ENCODE assay signal across 31 cellular contexts in the genomic region with DNA sequence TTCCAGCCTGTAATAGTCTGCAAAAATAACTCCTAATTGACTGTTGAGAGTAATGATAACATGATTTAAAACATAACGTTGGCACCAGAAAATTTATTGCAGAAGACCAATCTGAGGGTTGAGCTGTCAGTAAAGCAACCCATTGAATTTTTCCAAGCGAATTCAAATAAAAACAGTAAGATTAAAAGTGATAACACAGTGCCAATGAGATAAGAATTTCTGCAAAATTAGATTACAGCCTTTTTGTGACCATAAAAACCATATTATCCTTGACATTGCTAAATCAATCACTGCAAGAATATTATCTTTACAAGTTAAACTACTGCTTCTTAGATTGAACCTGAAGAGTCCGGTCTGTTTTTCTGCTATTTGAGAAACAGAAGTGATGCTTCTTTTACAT.
DNase-seq lines count a peak whose midpoint lies in the region; ATAC-seq and TF ChIP-seq lines count a peak whose summit lies in the region.
"Had no signal": no experiment of that assay in that cellular context is flagged by ENCODE, and none has a peak within 500 bp of the region (broad histone marks: within the 10 kb centered on the region; RNA-seq: fewer than 3 reads in every experiment).

No MANE protein-coding gene starts in this region.

- POLR2A ChIA-PET in SK-N-SH (lab: Yijun Ruan, JAX): no interaction called here

- H3K27ac ChIP-seq in SK-N-SH (ENCODE audit: low read depth in 2 of 2, low read length in 1 of 2): peak overlapping the region in 1 of 2 experiments; percentile 34; a peak in 1 of 4 replicates
- H3K27ac ChIP-seq: 22Rv1; A549; BLaER1; BLaER1 treated with 17β-estradiol and CSF1 and Interleukin-3, amounts not matched to agents 10 nM and 100 nM; C4-2B had no signal

- 21% methylated on average over 3 of the region's 3 CpGs for WGBS in SK-N-SH (ENCODE audit: low lambda C conversion rate)

- H3K36me3 ChIP-seq in SK-N-SH (replicated peaks in 1 of 2; ENCODE audit: control insufficient read depth in 1 of 2, insufficient read depth in 2 of 2, low read length in 1 of 2) (no peaks in the 10 kb centered on the region), MG63 (no peaks in the 10 kb centered on the region)
- H3K36me3 ChIP-seq: BE2C; BLaER1; BLaER1 treated with 17β-estradiol and CSF1 and Interleukin-3, amounts not matched to agents 10 nM and 100 nM had no signal

- no peaks in the 10 kb centered on the region for H3K79me2 ChIP-seq in SK-N-SH (ENCODE audit: insufficient read depth)

- no peak for TF ChIP-seq RAD21 in SK-N-SH (IDR thresholded peaks at IDR 0.05; ENCODE audit: low read length)

- no peak for TF ChIP-seq CTCF in SK-N-SH (IDR thresholded peaks at IDR 0.05)

- ATAC-seq in SK-N-SH treated with all-trans-retinoic acid at 6 μM for 48 hours: peak; percentile 49
- ATAC-seq: A549; CD8-positive, alpha-beta T cell had no signal

- no peak overlapping the region for H3K4me2 ChIP-seq in SK-N-SH
- H3K4me2 ChIP-seq: A549; BLaER1; BLaER1 treated with 17β-estradiol and CSF1 and Interleukin-3, amounts not matched to agents 10 nM and 100 nM had no signal

- H4K20me1 ChIP-seq in SK-N-SH (ENCODE audit: insufficient read depth): no peaks in the 10 kb centered on the region
- H4K20me1 ChIP-seq: BLaER1; BLaER1 treated with 17β-estradiol and CSF1 and Interleukin-3, amounts not matched to agents 10 nM and 100 nM had no signal

- no peak for TF ChIP-seq POLR2A in erythroblast (IDR thresholded peaks at IDR 0.05; ENCODE audit: low read length)

- DNase-seq in SK-N-DZ (ENCODE audit: low spot score): peak; percentile 95
- DNase-seq in SK-N-SH: no peak
- DNase-seq in erythroblast (lab: John Stamatoyannopoulos, UW): no peak
- no peak for DNase-seq in MG63
- no peak for DNase-seq in NCI-H2196 (lab: John Stamatoyannopoulos, UW; ENCODE audit: unreplicated experiment)
- DNase-seq: 8988T; ACHN; AML-193; BE2C; C1 segment of cervical spinal cord; Caco-2; Calu3; CD4-positive, alpha-beta memory T cell; CD4-positive, alpha-beta T cell; CD4-positive, CD25-positive, alpha-beta regulatory T cell; CD8-positive, alpha-beta memory T cell; CD8-positive, alpha-beta T cell; COR-L47; DMS 273 treated with DMSO at 0.1 percent for 48 hours; DMS153; DMS53; DMS79; DMS79 treated with DMSO at 0.1 percent for 48 hours; DND-41; EL had no signal

- no peak overlapping the region for H2AFZ ChIP-seq in SK-N-SH (ENCODE audit: low read depth)

- no peaks in the 10 kb centered on the region for H3K9me3 ChIP-seq in SK-N-SH
- H3K9me3 ChIP-seq in MG63: no peaks in the 10 kb centered on the region
- H3K9me3 ChIP-seq: A549; BE2C; BLaER1; BLaER1 treated with 17β-estradiol and CSF1 and Interleukin-3, amounts not matched to agents 10 nM and 100 nM; Caco-2 had no signal

- no peaks in the 10 kb centered on the region for H3K27me3 ChIP-seq in SK-N-SH (ENCODE audit: insufficient read depth)
- H3K27me3 ChIP-seq in MG63: no peaks in the 10 kb centered on the region
- H3K27me3 ChIP-seq: BE2C; BLaER1; BLaER1 treated with 17β-estradiol and CSF1 and Interleukin-3, amounts not matched to agents 10 nM and 100 nM had no signal

- no peak overlapping the region for H3K9ac ChIP-seq in SK-N-SH
- H3K9ac ChIP-seq: BLaER1; BLaER1 treated with 17β-estradiol and CSF1 and Interleukin-3, amounts not matched to agents 10 nM and 100 nM had no signal

- 0 out of 2 replicates have a peak, but pooled peaks cover 2% of the 10 kb centered on the region for H3K9me2 ChIP-seq in SK-N-SH

- CTCF ChIA-PET in SK-N-SH (lab: Yijun Ruan, JAX): interaction anchor here (0.6 kb wide), 1 partner anchor 18 kb away, joined by 3 read pairs; no protein-coding TSS in a partner anchor

- no peak overlapping the region for H3K4me3 ChIP-seq in SK-N-SH (ENCODE audit: low read depth in 2 of 2, low read length in 1 of 2)
- no peak overlapping the region for H3K4me3 ChIP-seq in MG63
- H3K4me3 ChIP-seq: A549; BLaER1; BLaER1 treated with 17β-estradiol and CSF1 and Interleukin-3, amounts not matched to agents 10 nM and 100 nM had no signal

- TF ChIP-seq EP300 in SK-N-SH (IDR thresholded peaks at IDR 0.05; ENCODE audit: borderline replicate concordance in 1 of 2, low read depth in 1 of 2, low read length in 1 of 2): peak in 1 of 2 experiments; percentile 89; a peak in 2 of 4 replicates

- H3F3A ChIP-seq in SK-N-SH (replicated peaks; ENCODE audit: insufficient read depth): no peaks in the 10 kb centered on the region

- no peaks in the 10 kb centered on the region; a peak in 1 of 4 replicates for H3K4me1 ChIP-seq in SK-N-SH (ENCODE audit: control insufficient read depth in 1 of 2, insufficient read depth in 2 of 2, low read depth in 1 of 2, low read length in 1 of 2)
- H3K4me1 ChIP-seq: A549; BLaER1; BLaER1 treated with 17β-estradiol and CSF1 and Interleukin-3, amounts not matched to agents 10 nM and 100 nM; Caco-2 had no signal

TF ChIP-seq in SK-N-SH, 30 proteins besides CTCF, POLR2A, EP300 and RAD21:
- peak; percentile 61; the same call in 1 of the 2 replicates for TF ChIP-seq TEAD4 (IDR thresholded peaks at IDR 0.05; ENCODE audit: borderline replicate concordance, insufficient read depth)
- TF ChIP-seq, protein P1, sequence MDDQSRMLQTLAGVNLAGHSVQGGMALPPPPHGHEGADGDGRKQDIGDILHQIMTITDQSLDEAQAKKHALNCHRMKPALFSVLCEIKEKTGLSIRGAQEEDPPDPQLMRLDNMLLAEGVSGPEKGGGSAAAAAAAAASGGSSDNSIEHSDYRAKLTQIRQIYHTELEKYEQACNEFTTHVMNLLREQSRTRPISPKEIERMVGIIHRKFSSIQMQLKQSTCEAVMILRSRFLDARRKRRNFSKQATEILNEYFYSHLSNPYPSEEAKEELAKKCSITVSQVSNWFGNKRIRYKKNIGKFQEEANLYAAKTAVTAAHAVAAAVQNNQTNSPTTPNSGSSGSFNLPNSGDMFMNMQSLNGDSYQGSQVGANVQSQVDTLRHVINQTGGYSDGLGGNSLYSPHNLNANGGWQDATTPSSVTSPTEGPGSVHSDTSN (IDR thresholded peaks at IDR 0.05): peak; percentile 48; the same call in 1 of the 2 replicates
- no peak for TF ChIP-seq NRF1 (IDR thresholded peaks at IDR 0.05; ENCODE audit: low read depth, low read length)
- TF ChIP-seq GABPA (IDR thresholded peaks at IDR 0.05; ENCODE audit: low read depth): no peak
- TF ChIP-seq YY1 (IDR thresholded peaks at IDR 0.05; ENCODE audit: low read depth): no peak
- TF ChIP-seq POLR2AphosphoS5 (IDR thresholded peaks at IDR 0.05; ENCODE audit: low read depth, low read length): no peak
- peak; percentile 56 for TF ChIP-seq TCF12 (IDR thresholded peaks at IDR 0.05)
- peak; percentile 87 for TF ChIP-seq GATA2 (CRISPR knock-in tag; IDR thresholded peaks at IDR 0.05)
- TF ChIP-seq MXI1 (IDR thresholded peaks at IDR 0.05; ENCODE audit: low read depth, low read length): no peak
- TF ChIP-seq FOSL2 (IDR thresholded peaks at IDR 0.05; ENCODE audit: borderline replicate concordance, low read depth): no peak
- no peak for TF ChIP-seq MEF2A (IDR thresholded peaks at IDR 0.05; ENCODE audit: borderline replicate concordance, low read depth)

TF ChIP-seq in SK-N-SH treated with all-trans-retinoic acid at 6 μM for 48 hours, 23 proteins besides CTCF, POLR2A, EP300 and RAD21 (continues in another document):
- peak; percentile 71; the same call in 1 of the 2 replicates for TF ChIP-seq ZC3H10 (CRISPR knock-in tag; IDR thresholded peaks at IDR 0.05)
- no peak for TF ChIP-seq ZFP30 (CRISPR knock-in tag; IDR thresholded peaks at IDR 0.05)
- TF ChIP-seq ZFP3 (CRISPR knock-in tag; IDR thresholded peaks at IDR 0.05): peak; percentile 75; the same call in 1 of the 2 replicates
- no peak for TF ChIP-seq ZNF8 (CRISPR knock-in tag; IDR thresholded peaks at IDR 0.05)
- TF ChIP-seq, protein P2, sequence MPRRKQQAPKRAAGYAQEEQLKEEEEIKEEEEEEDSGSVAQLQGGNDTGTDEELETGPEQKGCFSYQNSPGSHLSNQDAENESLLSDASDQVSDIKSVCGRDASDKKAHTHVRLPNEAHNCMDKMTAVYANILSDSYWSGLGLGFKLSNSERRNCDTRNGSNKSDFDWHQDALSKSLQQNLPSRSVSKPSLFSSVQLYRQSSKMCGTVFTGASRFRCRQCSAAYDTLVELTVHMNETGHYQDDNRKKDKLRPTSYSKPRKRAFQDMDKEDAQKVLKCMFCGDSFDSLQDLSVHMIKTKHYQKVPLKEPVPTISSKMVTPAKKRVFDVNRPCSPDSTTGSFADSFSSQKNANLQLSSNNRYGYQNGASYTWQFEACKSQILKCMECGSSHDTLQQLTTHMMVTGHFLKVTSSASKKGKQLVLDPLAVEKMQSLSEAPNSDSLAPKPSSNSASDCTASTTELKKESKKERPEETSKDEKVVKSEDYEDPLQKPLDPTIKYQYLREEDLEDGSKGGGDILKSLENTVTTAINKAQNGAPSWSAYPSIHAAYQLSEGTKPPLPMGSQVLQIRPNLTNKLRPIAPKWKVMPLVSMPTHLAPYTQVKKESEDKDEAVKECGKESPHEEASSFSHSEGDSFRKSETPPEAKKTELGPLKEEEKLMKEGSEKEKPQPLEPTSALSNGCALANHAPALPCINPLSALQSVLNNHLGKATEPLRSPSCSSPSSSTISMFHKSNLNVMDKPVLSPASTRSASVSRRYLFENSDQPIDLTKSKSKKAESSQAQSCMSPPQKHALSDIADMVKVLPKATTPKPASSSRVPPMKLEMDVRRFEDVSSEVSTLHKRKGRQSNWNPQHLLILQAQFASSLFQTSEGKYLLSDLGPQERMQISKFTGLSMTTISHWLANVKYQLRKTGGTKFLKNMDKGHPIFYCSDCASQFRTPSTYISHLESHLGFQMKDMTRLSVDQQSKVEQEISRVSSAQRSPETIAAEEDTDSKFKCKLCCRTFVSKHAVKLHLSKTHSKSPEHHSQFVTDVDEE (CRISPR knock-in tag; IDR thresholded peaks at IDR 0.05): peak; percentile 97
- TF ChIP-seq TCF4 (CRISPR knock-in tag; IDR thresholded peaks at IDR 0.05; ENCODE audit: borderline replicate concordance): peak; percentile 80
- TF ChIP-seq, protein P3, sequence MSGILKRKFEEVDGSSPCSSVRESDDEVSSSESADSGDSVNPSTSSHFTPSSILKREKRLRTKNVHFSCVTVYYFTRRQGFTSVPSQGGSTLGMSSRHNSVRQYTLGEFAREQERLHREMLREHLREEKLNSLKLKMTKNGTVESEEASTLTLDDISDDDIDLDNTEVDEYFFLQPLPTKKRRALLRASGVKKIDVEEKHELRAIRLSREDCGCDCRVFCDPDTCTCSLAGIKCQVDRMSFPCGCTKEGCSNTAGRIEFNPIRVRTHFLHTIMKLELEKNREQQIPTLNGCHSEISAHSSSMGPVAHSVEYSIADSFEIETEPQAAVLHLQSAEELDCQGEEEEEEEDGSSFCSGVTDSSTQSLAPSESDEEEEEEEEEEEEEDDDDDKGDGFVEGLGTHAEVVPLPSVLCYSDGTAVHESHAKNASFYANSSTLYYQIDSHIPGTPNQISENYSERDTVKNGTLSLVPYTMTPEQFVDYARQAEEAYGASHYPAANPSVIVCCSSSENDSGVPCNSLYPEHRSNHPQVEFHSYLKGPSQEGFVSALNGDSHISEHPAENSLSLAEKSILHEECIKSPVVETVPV (CRISPR knock-in tag; IDR thresholded peaks at IDR 0.05): peak; percentile 85; the same call in 1 of the 2 replicates
- peak; percentile 100 for TF ChIP-seq ISL1 (CRISPR knock-in tag; IDR thresholded peaks at IDR 0.05)
- TF ChIP-seq PPARA (CRISPR knock-in tag; IDR thresholded peaks at IDR 0.05; ENCODE audit: borderline replicate concordance): no peak
